ENCODE assay signal across 1 cellular context in genomic region chr3:15206662-15207576, GRCh38.
A peak's percentile ranks its signal among the peaks of the same experiment; 100 is the strongest.
TF ChIP-seq lines count a peak whose summit lies in the region.

No MANE protein-coding gene starts in this region.

TF ChIP-seq in HepG2, 621 proteins besides CTCF, POLR2A, EP300 and RAD21 (continued from another document and continues in another):
- TF ChIP-seq TFAP4 (IDR thresholded peaks at IDR 0.05; ENCODE audit: borderline replicate concordance, low read depth) (no peak), ZNF317 (CRISPR knock-in tag; IDR thresholded peaks at IDR 0.05) (0 out of 2 replicates have a peak, but pooled peaks have one; percentile 77), KDM2A (CRISPR knock-in tag; IDR thresholded peaks at IDR 0.05; ENCODE audit: borderline replicate concordance, low read depth) (peak; percentile 19), KDM5A (IDR thresholded peaks at IDR 0.05; ENCODE audit: borderline replicate concordance, low read length) (0 out of 2 replicates have a peak, but pooled peaks have one; percentile 35), KMT2B (CRISPR knock-in tag; IDR thresholded peaks at IDR 0.05) (0 out of 2 replicates have a peak, but pooled peaks have one; percentile 36), PAF1 (CRISPR knock-in tag; IDR thresholded peaks at IDR 0.05) (no peak), SNAI1 (CRISPR knock-in tag; IDR thresholded peaks at IDR 0.05; ENCODE audit: borderline replicate concordance) (peak; percentile 24; the same call in 1 of the 2 replicates), ZNF747 (CRISPR knock-in tag; IDR thresholded peaks at IDR 0.05; ENCODE audit: borderline replicate concordance) (peak; percentile 57; the same call in 1 of the 2 replicates), KDM4B (CRISPR knock-in tag; IDR thresholded peaks at IDR 0.05) (no peak), ARNTL (CRISPR knock-in tag; IDR thresholded peaks at IDR 0.05) (no peak), ATM (IDR thresholded peaks at IDR 0.05; ENCODE audit: borderline replicate concordance) (no peak), ASH2L (IDR thresholded peaks at IDR 0.05; ENCODE audit: insufficient read length, low read depth, low read length) (peak; percentile 66), MTA1 (CRISPR knock-in tag; IDR thresholded peaks at IDR 0.05; ENCODE audit: borderline replicate concordance) (no peak), ZBTB38 (CRISPR knock-in tag; IDR thresholded peaks at IDR 0.05) (no peak), RXRB (CRISPR knock-in tag; IDR thresholded peaks at IDR 0.05; ENCODE audit: borderline replicate concordance) (no peak), CENPX (CRISPR knock-in tag; IDR thresholded peaks at IDR 0.05) (no peak), ZNF737 (CRISPR knock-in tag; IDR thresholded peaks at IDR 0.05; ENCODE audit: borderline replicate concordance) (no peak; the same call in 1 of the 2 replicates), ZNF264 (CRISPR knock-in tag; IDR thresholded peaks at IDR 0.05) (no peak), SMYD3 (CRISPR knock-in tag; IDR thresholded peaks at IDR 0.05) (0 out of 2 replicates have a peak, but pooled peaks have one; percentile 39), HIVEP1 (CRISPR knock-in tag; IDR thresholded peaks at IDR 0.05) (0 out of 2 replicates have a peak, but pooled peaks have one; percentile 56), ZEB1 (IDR thresholded peaks at IDR 0.05; ENCODE audit: insufficient replicate concordance, low read depth) (no peak), MAX (IDR thresholded peaks at IDR 0.05) (peak; percentile 57), ESRRA (CRISPR knock-in tag; IDR thresholded peaks at IDR 0.05; ENCODE audit: low read depth) (peak; percentile 38; the same call in 1 of the 2 replicates), ZNF33A (CRISPR knock-in tag; IDR thresholded peaks at IDR 0.05; ENCODE audit: borderline replicate concordance) (peak; percentile 70; the same call in 1 of the 2 replicates), SMARCE1 (IDR thresholded peaks at IDR 0.05; ENCODE audit: borderline replicate concordance) (no peak), IRF9 (CRISPR knock-in tag; IDR thresholded peaks at IDR 0.05; ENCODE audit: borderline replicate concordance) (0 out of 2 replicates have a peak, but pooled peaks have one; percentile 15), ZNF549 (CRISPR knock-in tag; IDR thresholded peaks at IDR 0.05) (no peak), MTF2 (CRISPR knock-in tag; IDR thresholded peaks at IDR 0.05; ENCODE audit: borderline replicate concordance) (no peak), KLF16 (CRISPR knock-in tag; IDR thresholded peaks at IDR 0.05) (peak in 1 of 2 experiments; percentile 31; a peak in 1 of 4 replicates), MIXL1 (CRISPR knock-in tag; IDR thresholded peaks at IDR 0.05) (no peak), TOPORS (CRISPR knock-in tag; IDR thresholded peaks at IDR 0.05) (no peak), RCOR2 (CRISPR knock-in tag; IDR thresholded peaks at IDR 0.05) (no peak), ZNF775 (CRISPR knock-in tag; IDR thresholded peaks at IDR 0.05; ENCODE audit: borderline replicate concordance) (no peak), ZNF576 (CRISPR knock-in tag; IDR thresholded peaks at IDR 0.05) (0 out of 2 replicates have a peak, but pooled peaks have one; percentile 1), ZKSCAN8 (CRISPR knock-in tag; IDR thresholded peaks at IDR 0.05; ENCODE audit: borderline replicate concordance) (no peak; the same call in 1 of the 2 replicates), TEF (CRISPR knock-in tag; IDR thresholded peaks at IDR 0.05) (no peak), FOXK2 (IDR thresholded peaks at IDR 0.05) (no peak), SAP130 (CRISPR knock-in tag; IDR thresholded peaks at IDR 0.05; ENCODE audit: low read depth) (peak; percentile 26; the same call in 1 of the 2 replicates), ZSCAN5A (CRISPR knock-in tag; IDR thresholded peaks at IDR 0.05; ENCODE audit: borderline replicate concordance) (no peak), ZNF263 (CRISPR knock-in tag; IDR thresholded peaks at IDR 0.05) (0 out of 2 replicates have a peak, but pooled peaks have one; percentile 3), CAMTA2 (CRISPR knock-in tag; IDR thresholded peaks at IDR 0.05; ENCODE audit: borderline replicate concordance) (0 out of 2 replicates have a peak, but pooled peaks have one; percentile 48), CCAR2 (optimal IDR thresholded peaks at IDR 0.05; ENCODE audit: low read depth, low read length) (no peak)
- TF ChIP-seq, protein P1, sequence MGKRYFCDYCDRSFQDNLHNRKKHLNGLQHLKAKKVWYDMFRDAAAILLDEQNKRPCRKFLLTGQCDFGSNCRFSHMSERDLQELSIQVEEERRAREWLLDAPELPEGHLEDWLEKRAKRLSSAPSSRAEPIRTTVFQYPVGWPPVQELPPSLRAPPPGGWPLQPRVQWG (CRISPR knock-in tag; IDR thresholded peaks at IDR 0.05; ENCODE audit: borderline replicate concordance, low read depth) = no peak
- TF ChIP-seq, protein P2, sequence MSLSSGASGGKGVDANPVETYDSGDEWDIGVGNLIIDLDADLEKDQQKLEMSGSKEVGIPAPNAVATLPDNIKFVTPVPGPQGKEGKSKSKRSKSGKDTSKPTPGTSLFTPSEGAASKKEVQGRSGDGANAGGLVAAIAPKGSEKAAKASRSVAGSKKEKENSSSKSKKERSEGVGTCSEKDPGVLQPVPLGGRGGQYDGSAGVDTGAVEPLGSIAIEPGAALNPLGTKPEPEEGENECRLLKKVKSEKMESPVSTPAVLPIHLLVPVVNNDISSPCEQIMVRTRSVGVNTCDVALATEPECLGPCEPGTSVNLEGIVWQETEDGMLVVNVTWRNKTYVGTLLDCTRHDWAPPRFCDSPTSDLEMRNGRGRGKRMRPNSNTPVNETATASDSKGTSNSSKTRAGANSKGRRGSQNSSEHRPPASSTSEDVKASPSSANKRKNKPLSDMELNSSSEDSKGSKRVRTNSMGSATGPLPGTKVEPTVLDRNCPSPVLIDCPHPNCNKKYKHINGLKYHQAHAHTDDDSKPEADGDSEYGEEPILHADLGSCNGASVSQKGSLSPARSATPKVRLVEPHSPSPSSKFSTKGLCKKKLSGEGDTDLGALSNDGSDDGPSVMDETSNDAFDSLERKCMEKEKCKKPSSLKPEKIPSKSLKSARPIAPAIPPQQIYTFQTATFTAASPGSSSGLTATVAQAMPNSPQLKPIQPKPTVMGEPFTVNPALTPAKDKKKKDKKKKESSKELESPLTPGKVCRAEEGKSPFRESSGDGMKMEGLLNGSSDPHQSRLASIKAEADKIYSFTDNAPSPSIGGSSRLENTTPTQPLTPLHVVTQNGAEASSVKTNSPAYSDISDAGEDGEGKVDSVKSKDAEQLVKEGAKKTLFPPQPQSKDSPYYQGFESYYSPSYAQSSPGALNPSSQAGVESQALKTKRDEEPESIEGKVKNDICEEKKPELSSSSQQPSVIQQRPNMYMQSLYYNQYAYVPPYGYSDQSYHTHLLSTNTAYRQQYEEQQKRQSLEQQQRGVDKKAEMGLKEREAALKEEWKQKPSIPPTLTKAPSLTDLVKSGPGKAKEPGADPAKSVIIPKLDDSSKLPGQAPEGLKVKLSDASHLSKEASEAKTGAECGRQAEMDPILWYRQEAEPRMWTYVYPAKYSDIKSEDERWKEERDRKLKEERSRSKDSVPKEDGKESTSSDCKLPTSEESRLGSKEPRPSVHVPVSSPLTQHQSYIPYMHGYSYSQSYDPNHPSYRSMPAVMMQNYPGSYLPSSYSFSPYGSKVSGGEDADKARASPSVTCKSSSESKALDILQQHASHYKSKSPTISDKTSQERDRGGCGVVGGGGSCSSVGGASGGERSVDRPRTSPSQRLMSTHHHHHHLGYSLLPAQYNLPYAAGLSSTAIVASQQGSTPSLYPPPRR (CRISPR knock-in tag; IDR thresholded peaks at IDR 0.05; ENCODE audit: borderline replicate concordance) = peak; percentile 0; the same call in 1 of the 2 replicates
- TF ChIP-seq, protein P3, sequence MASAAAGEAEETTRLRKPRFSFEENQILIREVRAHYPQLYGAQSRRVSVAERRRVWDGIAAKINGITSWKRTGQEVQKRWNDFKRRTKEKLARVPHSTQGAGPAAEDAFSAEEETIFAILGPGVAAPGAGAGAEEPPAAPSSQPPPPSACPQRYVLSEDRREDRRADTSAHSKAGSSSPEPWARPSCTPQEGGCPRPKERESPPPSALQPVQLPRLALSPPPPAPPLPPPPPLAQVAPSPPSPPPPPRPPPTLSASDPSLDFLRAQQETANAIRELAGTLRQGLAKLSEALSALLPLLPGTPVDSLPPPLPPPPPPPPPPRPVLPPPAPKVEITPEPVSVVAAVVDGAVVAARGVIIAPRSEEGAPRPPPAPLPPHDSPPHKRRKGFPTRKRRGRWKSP (CRISPR knock-in tag; IDR thresholded peaks at IDR 0.05) = peak; percentile 53; the same call in 1 of the 2 replicates
- TF ChIP-seq, protein P4, sequence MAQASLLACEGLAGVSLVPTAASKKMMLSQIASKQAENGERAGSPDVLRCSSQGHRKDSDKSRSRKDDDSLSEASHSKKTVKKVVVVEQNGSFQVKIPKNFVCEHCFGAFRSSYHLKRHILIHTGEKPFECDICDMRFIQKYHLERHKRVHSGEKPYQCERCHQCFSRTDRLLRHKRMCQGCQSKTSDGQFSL (CRISPR knock-in tag; IDR thresholded peaks at IDR 0.05) = no peak
- TF ChIP-seq, protein P5, sequence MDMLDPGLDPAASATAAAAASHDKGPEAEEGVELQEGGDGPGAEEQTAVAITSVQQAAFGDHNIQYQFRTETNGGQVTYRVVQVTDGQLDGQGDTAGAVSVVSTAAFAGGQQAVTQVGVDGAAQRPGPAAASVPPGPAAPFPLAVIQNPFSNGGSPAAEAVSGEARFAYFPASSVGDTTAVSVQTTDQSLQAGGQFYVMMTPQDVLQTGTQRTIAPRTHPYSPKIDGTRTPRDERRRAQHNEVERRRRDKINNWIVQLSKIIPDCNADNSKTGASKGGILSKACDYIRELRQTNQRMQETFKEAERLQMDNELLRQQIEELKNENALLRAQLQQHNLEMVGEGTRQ (IDR thresholded peaks at IDR 0.05; ENCODE audit: low read depth, low read length) = no peak
- TF ChIP-seq, protein P5 (CRISPR knock-in tag; IDR thresholded peaks at IDR 0.05; ENCODE audit: borderline replicate concordance) = 0 out of 2 replicates have a peak, but pooled peaks have one; percentile 36
